ENCODE assay signal across 8 cellular contexts in genomic region chr3:11288786-11289637, GRCh38. TPM values are rescaled to one million over a fixed set of nuclear protein-coding genes. Genes with fewer than 3 reads are reported as not detected.
DNase-seq lines count a peak whose midpoint lies in the region; ATAC-seq and FAIRE-seq lines count a peak whose summit lies in the region.

No MANE protein-coding gene starts in this region.

- no peak for DNase-seq in activated CD4-positive, alpha-beta T cell treated with anti-CD3 and anti-CD28 coated beads, Interleukin-2, amount 10 ng/mL, durations not matched to agents 7 days and 5 days
- no peak for DNase-seq in activated CD4-positive, alpha-beta T cell treated with anti-CD3 and anti-CD28 coated beads for 1 hour
- DNase-seq in RCC 7860 (ENCODE audit: low spot score) (peak; percentile 86), nucleus accumbens (lab: John Stamatoyannopoulos, UW) (no peak)
- DNase-seq in naive thymus-derived CD8-positive, alpha-beta T cell, result peak in 3 of 10 donors; percentile 13 to 31 (median 25)

- peaks cover 33% of the 10 kb centered on the region for H3K36me3 Mint-ChIP-seq in activated CD4-positive, alpha-beta T cell treated with anti-CD3 and anti-CD28 coated beads, Interleukin-2, amount 10 ng/mL, durations not matched to agents 7 days and 5 days (ENCODE audit: low read depth)
- H3K36me3 Mint-ChIP-seq in dendritic cell treated with granulocyte-macrophage colony-stimulating factor and Interleukin-4, amounts not matched to agents 40 ng/mL and 50 ng/mL, for 4 days (ENCODE audit: low read depth), result peaks cover 67% of the 10 kb centered on the region
- peaks cover 0 to 9% (median 2%) of the 10 kb centered on the region in 3 donors for H3K36me3 Mint-ChIP-seq in naive thymus-derived CD8-positive, alpha-beta T cell

- POLR2A ChIA-PET in activated CD4-positive, alpha-beta T cell treated with anti-CD3 and anti-CD28 coated beads, Interleukin-2, amount 10 ng/mL, durations not matched to agents 7 days and 5 days (lab: Charles Lee), result no interaction called here
- POLR2A ChIA-PET in naive thymus-derived CD8-positive, alpha-beta T cell (lab: Charles Lee), result interaction anchor here (1.3 to 7.8 kb wide), 2 partner anchors 10 to 16 kb away, joined by 3 to 64 read pairs; partner anchors contain the start of gene ATG7

- H3K27ac Mint-ChIP-seq in activated CD4-positive, alpha-beta T cell treated with anti-CD3 and anti-CD28 coated beads, Interleukin-2, amount 10 ng/mL, durations not matched to agents 7 days and 5 days, result peak overlapping the region; percentile 39
- H3K27ac Mint-ChIP-seq in dendritic cell treated with granulocyte-macrophage colony-stimulating factor and Interleukin-4, amounts not matched to agents 40 ng/mL and 50 ng/mL, for 4 days, result peak overlapping the region; percentile 86
- peak overlapping the region; percentile 67 to 96 (median 91) for H3K27ac Mint-ChIP-seq in naive thymus-derived CD8-positive, alpha-beta T cell

- ATAC-seq in HG02973 (IDR thresholded peaks at IDR 0.05; ENCODE audit: unreplicated experiment), result peak; percentile 76
- ATAC-seq in naive thymus-derived CD8-positive, alpha-beta T cell, result peak; percentile 55
- no peak for ATAC-seq in GM19324 (IDR thresholded peaks at IDR 0.05; ENCODE audit: low FRiP score, unreplicated experiment)

- peaks cover 51% of the 10 kb centered on the region for H3K4me1 Mint-ChIP-seq in activated CD4-positive, alpha-beta T cell treated with anti-CD3 and anti-CD28 coated beads, Interleukin-2, amount 10 ng/mL, durations not matched to agents 7 days and 5 days
- H3K4me1 Mint-ChIP-seq in dendritic cell treated with granulocyte-macrophage colony-stimulating factor and Interleukin-4, amounts not matched to agents 40 ng/mL and 50 ng/mL, for 4 days (ENCODE audit: low read depth), result peaks cover 80% of the 10 kb centered on the region
- H3K4me1 Mint-ChIP-seq in naive thymus-derived CD8-positive, alpha-beta T cell, result peaks cover 34 to 62% (median 54%) of the 10 kb centered on the region in 4 donors

- intact Hi-C loops in dendritic cell treated with granulocyte-macrophage colony-stimulating factor and Interleukin-4, amounts not matched to agents 40 ng/mL and 50 ng/mL, for 4 days (cut with micrococcal nuclease), result loop anchor here (1.0 kb wide), 1 partner anchor 15 kb away; no protein-coding TSS in a partner anchor

- CTCF ChIA-PET in activated CD4-positive, alpha-beta T cell treated with anti-CD3 and anti-CD28 coated beads, Interleukin-2, amount 10 ng/mL, durations not matched to agents 7 days and 5 days (lab: Charles Lee), result interaction anchor here (0.9 to 3.2 kb wide), 5 partner anchors 10 to 18 kb away, joined by 3 to 17 read pairs (median 4); partner anchors contain the start of gene ATG7

- H3K27me3 Mint-ChIP-seq in activated CD4-positive, alpha-beta T cell treated with anti-CD3 and anti-CD28 coated beads, Interleukin-2, amount 10 ng/mL, durations not matched to agents 7 days and 5 days, result no peaks in the 10 kb centered on the region
- H3K27me3 Mint-ChIP-seq in dendritic cell treated with granulocyte-macrophage colony-stimulating factor and Interleukin-4, amounts not matched to agents 40 ng/mL and 50 ng/mL, for 4 days, result no peaks in the 10 kb centered on the region
- H3K27me3 Mint-ChIP-seq in naive thymus-derived CD8-positive, alpha-beta T cell, result no peaks in the 10 kb centered on the region

- H3K9me3 Mint-ChIP-seq in activated CD4-positive, alpha-beta T cell treated with anti-CD3 and anti-CD28 coated beads, Interleukin-2, amount 10 ng/mL, durations not matched to agents 7 days and 5 days, result no peaks in the 10 kb centered on the region
- no peaks in the 10 kb centered on the region for H3K9me3 Mint-ChIP-seq in dendritic cell treated with granulocyte-macrophage colony-stimulating factor and Interleukin-4, amounts not matched to agents 40 ng/mL and 50 ng/mL, for 4 days
- no peaks in the 10 kb centered on the region for H3K9me3 Mint-ChIP-seq in naive thymus-derived CD8-positive, alpha-beta T cell

- H3K4me3 Mint-ChIP-seq in activated CD4-positive, alpha-beta T cell treated with anti-CD3 and anti-CD28 coated beads, Interleukin-2, amount 10 ng/mL, durations not matched to agents 7 days and 5 days, result no peak overlapping the region
- H3K4me3 Mint-ChIP-seq in dendritic cell treated with granulocyte-macrophage colony-stimulating factor and Interleukin-4, amounts not matched to agents 40 ng/mL and 50 ng/mL, for 4 days, result peak overlapping the region; percentile 26
- peak overlapping the region in 9 of 10 donors; percentile 25 to 70 (median 62) for H3K4me3 Mint-ChIP-seq in naive thymus-derived CD8-positive, alpha-beta T cell

- peak; percentile 90 for FAIRE-seq in RCC 7860 (lab: Jason Lieb, UNC)

RNA-seq across cellular contexts. Expression of gene ATG7, which starts 16.8 kb away (rescaled TPM):
- total RNA-seq in activated CD4-positive, alpha-beta T cell treated with anti-CD3 and anti-CD28 coated beads, Interleukin-2, amount 10 ng/mL, durations not matched to agents 7 days and 5 days, result 10 to 100 TPM; 29.5 to 34.2 TPM
- total RNA-seq in naive thymus-derived CD8-positive, alpha-beta T cell, result 10 to 100 TPM; 28.6 to 28.7 TPM
- 10 to 100 TPM in 2 of 3 donors, 1 to 10 TPM in 1; 6.0 to 15.3 (median 10.3) TPM for polyA plus RNA-seq in naive thymus-derived CD8-positive, alpha-beta T cell

Comparison
In these comparisons a context has a peak if more than half of its experiments do, and no peak if none do; other contexts are left out.
1. H3K27ac Mint-ChIP-seq: peak in every context shown above with its lines; median percentile 91 in naive thymus-derived CD8-positive, alpha-beta T cell; 86 in dendritic cell treated with granulocyte-macrophage colony-stimulating factor and Interleukin-4, amounts not matched to agents 40 ng/mL and 50 ng/mL, for 4 days; 39 in activated CD4-positive, alpha-beta T cell treated with anti-CD3 and anti-CD28 coated beads, Interleukin-2, amount 10 ng/mL, durations not matched to agents 7 days and 5 days.